2 cellular contexts compared by ENCODE assay signal in the genomic region with DNA sequence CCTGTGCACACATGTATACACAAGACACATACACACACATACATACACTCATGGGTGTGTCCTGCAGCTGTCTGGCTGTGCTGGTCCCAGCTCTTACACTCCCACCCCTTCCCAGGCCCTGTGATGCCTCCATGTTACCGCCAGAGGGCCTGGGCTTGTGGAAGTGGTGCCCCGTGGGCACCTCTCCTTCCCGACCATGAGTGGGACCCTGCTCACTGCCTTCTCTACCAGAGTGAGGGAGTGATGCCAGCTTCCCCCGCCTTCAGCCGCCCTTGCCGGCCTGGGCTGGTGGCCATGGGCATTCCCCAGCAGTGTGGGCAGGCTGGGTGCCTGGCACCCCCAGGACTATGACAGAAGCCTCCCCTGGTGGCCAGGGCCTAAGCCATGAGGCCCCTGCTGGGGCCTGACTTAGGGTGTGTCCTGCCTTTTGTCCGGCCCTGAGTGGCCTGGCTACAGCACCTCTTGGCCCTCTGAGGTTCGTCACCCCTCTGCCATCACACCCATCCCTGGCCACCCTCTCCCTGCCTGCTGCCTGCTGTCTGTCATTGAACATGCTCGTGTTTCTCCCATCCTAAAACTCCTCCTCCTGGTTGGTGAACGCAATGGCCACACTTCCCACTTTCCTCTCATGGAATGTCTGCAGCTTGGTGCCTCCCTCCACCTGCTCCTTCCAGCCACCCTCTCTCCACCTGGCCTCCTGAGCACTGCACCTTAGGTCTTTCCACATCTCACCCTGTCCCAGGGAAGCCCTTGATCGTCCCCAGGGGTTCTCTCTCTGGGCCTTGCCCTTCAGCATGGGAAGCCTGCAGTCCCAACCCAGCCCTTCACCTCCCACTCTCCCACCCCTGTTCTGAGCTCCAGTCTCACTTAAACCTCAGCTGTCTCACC.
TF ChIP-seq lines count a peak whose summit lies in the region.

No MANE protein-coding gene starts in this region.

TF ChIP-seq in IMR-90, 13 proteins besides CTCF, POLR2A, EP300 and RAD21:
- no peak for TF ChIP-seq CEBPB (IDR thresholded peaks at IDR 0.05; ENCODE audit: low read depth, low read length)
- TF ChIP-seq SMC3 (IDR thresholded peaks at IDR 0.05; ENCODE audit: low read depth, low read length) = peak; percentile 52

TF ChIP-seq in K562, 482 proteins besides CTCF, POLR2A, EP300 and RAD21:
- no peak for TF ChIP-seq GTF2F1 (IDR thresholded peaks at IDR 0.05; ENCODE audit: low read depth, low read length)
- TF ChIP-seq ZC3H4 (CRISPR knock-in tag; IDR thresholded peaks at IDR 0.05; ENCODE audit: borderline replicate concordance) = 0 out of 2 replicates have a peak, but pooled peaks have one; percentile 52
- no peak for TF ChIP-seq SETDB1 (IDR thresholded peaks at IDR 0.05; ENCODE audit: low read length)
- TF ChIP-seq RBM22 (IDR thresholded peaks at IDR 0.05; ENCODE audit: low read depth, low read length, poor library complexity, severe bottlenecking) = no peak
- TF ChIP-seq ZNF121 (CRISPR knock-in tag; conservative IDR thresholded peaks at IDR 0.05) = peak; percentile 26; the same call in 1 of the 2 replicates
- 0 out of 2 replicates have a peak, but pooled peaks have one; percentile 13 for TF ChIP-seq JUND (IDR thresholded peaks at IDR 0.05; ENCODE audit: borderline replicate concordance, low read depth, low read length)
- no peak for TF ChIP-seq JUND (tag; IDR thresholded peaks at IDR 0.05; ENCODE audit: borderline replicate concordance, low read depth, low read length)
- peak; percentile 35; the same call in 1 of the 2 replicates for TF ChIP-seq STAG1 (CRISPR knock-in tag; IDR thresholded peaks at IDR 0.05; ENCODE audit: borderline replicate concordance)
- peak; percentile 15; the same call in 1 of the 2 replicates for TF ChIP-seq CTBP1 (IDR thresholded peaks at IDR 0.05; ENCODE audit: borderline replicate concordance)
- TF ChIP-seq SMC3 (conservative IDR thresholded peaks at IDR 0.05; ENCODE audit: insufficient read depth, low read depth, low read length) = 0 out of 2 replicates have a peak, but pooled peaks have one; percentile 35
- TF ChIP-seq SPI1 (IDR thresholded peaks at IDR 0.05; ENCODE audit: borderline replicate concordance, low read depth, low read length) = peak; percentile 9; the same call in 1 of the 2 replicates
- TF ChIP-seq SAFB (IDR thresholded peaks at IDR 0.05; ENCODE audit: borderline replicate concordance, low read depth, low read length) = peak; percentile 69; the same call in 1 of the 2 replicates
- TF ChIP-seq RBBP5 (IDR thresholded peaks at IDR 0.05; ENCODE audit: borderline replicate concordance, insufficient read depth, low read length, poor library complexity, severe bottlenecking) = peak; percentile 38
- TF ChIP-seq CXXC5 (CRISPR knock-in tag; IDR thresholded peaks at IDR 0.05) = no peak
- TF ChIP-seq, protein P1, sequence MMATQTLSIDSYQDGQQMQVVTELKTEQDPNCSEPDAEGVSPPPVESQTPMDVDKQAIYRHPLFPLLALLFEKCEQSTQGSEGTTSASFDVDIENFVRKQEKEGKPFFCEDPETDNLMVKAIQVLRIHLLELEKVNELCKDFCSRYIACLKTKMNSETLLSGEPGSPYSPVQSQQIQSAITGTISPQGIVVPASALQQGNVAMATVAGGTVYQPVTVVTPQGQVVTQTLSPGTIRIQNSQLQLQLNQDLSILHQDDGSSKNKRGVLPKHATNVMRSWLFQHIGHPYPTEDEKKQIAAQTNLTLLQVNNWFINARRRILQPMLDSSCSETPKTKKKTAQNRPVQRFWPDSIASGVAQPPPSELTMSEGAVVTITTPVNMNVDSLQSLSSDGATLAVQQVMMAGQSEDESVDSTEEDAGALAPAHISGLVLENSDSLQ (IDR thresholded peaks at IDR 0.05) = peak; percentile 8; the same call in 1 of the 2 replicates
- no peak for TF ChIP-seq KHSRP (IDR thresholded peaks at IDR 0.05)
- TF ChIP-seq POLR2G (IDR thresholded peaks at IDR 0.05; ENCODE audit: low read depth, low read length) = no peak
- TF ChIP-seq HNRNPL (IDR thresholded peaks at IDR 0.05; ENCODE audit: low read depth, low read length) = 0 out of 2 replicates have a peak, but pooled peaks have one; percentile 35
